Comparison of ENCODE assay signal across 13 cellular contexts in the genomic region with DNA sequence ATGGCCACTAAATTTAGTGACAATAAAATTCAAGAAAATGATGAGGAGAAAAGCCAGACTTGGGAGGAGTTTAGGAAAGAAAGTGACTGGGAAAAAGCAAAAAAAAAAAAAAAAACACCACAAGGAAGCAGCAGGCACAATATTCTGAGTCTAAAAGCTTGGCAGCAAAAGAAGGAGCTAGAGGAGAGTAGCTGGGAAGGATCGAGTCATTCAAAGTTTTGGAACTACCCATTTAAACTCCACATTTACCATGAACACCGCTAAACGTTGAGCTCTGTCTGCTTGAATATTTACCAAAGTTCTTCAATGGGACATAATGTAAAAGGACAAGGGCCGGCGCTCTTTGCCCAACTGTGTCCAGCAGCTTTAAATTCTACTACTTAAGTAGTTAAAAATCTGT.
DNase-seq lines count a peak whose midpoint lies in the region; ATAC-seq and TF ChIP-seq lines count a peak whose summit lies in the region.
"Had no signal": no experiment of that assay in that cellular context is flagged by ENCODE, and none has a peak within 500 bp of the region (broad histone marks: within the 10 kb centered on the region; RNA-seq: fewer than 3 reads in every experiment).

No MANE protein-coding gene starts in this region.

- H3K4me3 ChIP-seq in SJSA1 (no peak overlapping the region), esophagus squamous epithelium (no peak overlapping the region)
- H3K4me3 ChIP-seq: ovary had no signal

- no peaks in the 10 kb centered on the region for H3K9me3 Mint-ChIP-seq in T-helper 2 cell treated with Interferon-gamma antibody and Interleukin-4, amounts not matched to agents 5 μg/mL and 100 μg/mL, for 36 hours
- H3K9me3 Mint-ChIP-seq in stimulated activated effector memory CD8-positive, alpha-beta T cell treated with anti-CD3 and anti-CD28 coated beads, Interleukin-12 subunit alpha, Interleukin-12 subunit beta, amount 100 ng/mL, for 72 hours = no peaks in the 10 kb centered on the region
- H3K9me3 Mint-ChIP-seq: dendritic cell treated with granulocyte-macrophage colony-stimulating factor and Interleukin-4, amounts not matched to agents 40 ng/mL and 50 ng/mL, for 4 days had no signal

- ATAC-seq in stimulated activated effector memory CD8-positive, alpha-beta T cell treated with anti-CD3 and anti-CD28 coated beads, Interleukin-12 subunit alpha, Interleukin-12 subunit beta, amount 100 ng/mL, for 72 hours = no peak
- ATAC-seq in HG03565 (IDR thresholded peaks at IDR 0.05; ENCODE audit: unreplicated experiment) = no peak
- ATAC-seq: activated CD8-positive, alpha-beta memory T cell treated with anti-CD3 and anti-CD28 coated beads, Interleukin-2, amount 10 ng/mL, durations not matched to agents 7 days and 5 days had no signal

- H3K9me3 ChIP-seq in SJSA1 (replicated peaks) (no peaks in the 10 kb centered on the region), esophagus squamous epithelium (no peaks in the 10 kb centered on the region)
- H3K9me3 ChIP-seq: ovary had no signal

- no peaks in the 10 kb centered on the region for H3K27me3 Mint-ChIP-seq in T-helper 2 cell treated with Interferon-gamma antibody and Interleukin-4, amounts not matched to agents 5 μg/mL and 100 μg/mL, for 36 hours (ENCODE audit: low read depth)
- H3K27me3 Mint-ChIP-seq: activated CD8-positive, alpha-beta memory T cell treated with anti-CD3 and anti-CD28 coated beads, Interleukin-2, amount 10 ng/mL, durations not matched to agents 7 days and 5 days; dendritic cell treated with granulocyte-macrophage colony-stimulating factor and Interleukin-4, amounts not matched to agents 40 ng/mL and 50 ng/mL, for 4 days had no signal

- H3K27ac Mint-ChIP-seq in T-helper 2 cell treated with Interferon-gamma antibody and Interleukin-4, amounts not matched to agents 5 μg/mL and 100 μg/mL, for 36 hours = no peak overlapping the region
- peak overlapping the region; percentile 58 for H3K27ac Mint-ChIP-seq in stimulated activated effector memory CD8-positive, alpha-beta T cell treated with anti-CD3 and anti-CD28 coated beads, Interleukin-12 subunit alpha, Interleukin-12 subunit beta, amount 100 ng/mL, for 72 hours
- H3K27ac Mint-ChIP-seq: activated CD8-positive, alpha-beta memory T cell treated with anti-CD3 and anti-CD28 coated beads, Interleukin-2, amount 10 ng/mL, durations not matched to agents 7 days and 5 days had no signal

- 50 to 72% methylated on average over 5 of the region's 5 CpGs for WGBS in esophagus squamous epithelium, 2 donors

- H3K27ac ChIP-seq in SJSA1 (peak overlapping the region; percentile 86), esophagus squamous epithelium (peak overlapping the region; percentile 19 to 75 (median 62))
- H3K27ac ChIP-seq: ovary had no signal

- peak overlapping the region; percentile 1 for H3K4me3 Mint-ChIP-seq in T-helper 2 cell treated with Interferon-gamma antibody and Interleukin-4, amounts not matched to agents 5 μg/mL and 100 μg/mL, for 36 hours
- peak overlapping the region; percentile 13 for H3K4me3 Mint-ChIP-seq in stimulated activated effector memory CD8-positive, alpha-beta T cell treated with anti-CD3 and anti-CD28 coated beads, Interleukin-12 subunit alpha, Interleukin-12 subunit beta, amount 100 ng/mL, for 72 hours
- H3K4me3 Mint-ChIP-seq: activated CD8-positive, alpha-beta memory T cell treated with anti-CD3 and anti-CD28 coated beads, Interleukin-2, amount 10 ng/mL, durations not matched to agents 7 days and 5 days; dendritic cell treated with granulocyte-macrophage colony-stimulating factor and Interleukin-4, amounts not matched to agents 40 ng/mL and 50 ng/mL, for 4 days had no signal

- no peaks in the 10 kb centered on the region for H3K27me3 ChIP-seq in SJSA1 (replicated peaks)
- H3K27me3 ChIP-seq in esophagus squamous epithelium = no peaks in the 10 kb centered on the region
- H3K27me3 ChIP-seq: ovary had no signal

- no peaks in the 10 kb centered on the region for H3K36me3 ChIP-seq in SJSA1
- peaks cover 0 to 4% (median 0%) of the 10 kb centered on the region in 3 donors for H3K36me3 ChIP-seq in esophagus squamous epithelium
- H3K36me3 ChIP-seq: ovary had no signal

- no peak for DNase-seq in T-helper 2 cell treated with Interferon-gamma antibody and Interleukin-4, amounts not matched to agents 5 μg/mL and 100 μg/mL, for 36 hours (ENCODE audit: low spot score)
- DNase-seq in T-helper 2 cell (no peak), SJSA1 (ENCODE audit: low read depth in 1 of 2, low spot score in 2 of 2) (no peak), esophagus squamous epithelium (lab: John Stamatoyannopoulos, UW) (no peak), NCI-H128 (lab: John Stamatoyannopoulos, UW; ENCODE audit: unreplicated experiment) (no peak)
- DNase-seq in stimulated activated effector memory CD8-positive, alpha-beta T cell treated with anti-CD3 and anti-CD28 coated beads, Interleukin-12 subunit alpha, Interleukin-12 subunit beta, amount 100 ng/mL, for 72 hours (ENCODE audit: low spot score in 2 of 2) = no peak
- DNase-seq in stimulated activated CD4-positive, alpha-beta T cell treated with anti-CD3 and anti-CD28 coated beads, Interleukin-4, amount 100 ng/mL, for 1 hour = no peak
- DNase-seq: 8988T; activated CD8-positive, alpha-beta memory T cell treated with anti-CD3 and anti-CD28 coated beads, Interleukin-2, amount 10 ng/mL, durations not matched to agents 7 days and 5 days; ovary; SHP77 treated with DMSO at 0.1 percent for 48 hours had no signal

- intact Hi-C loops in esophagus squamous epithelium (cut with DNase I) = no loop called here

- no peak for TF ChIP-seq CTCF in esophagus squamous epithelium (IDR thresholded peaks at IDR 0.05)

- TF ChIP-seq POLR2A in esophagus squamous epithelium (IDR thresholded peaks at IDR 0.05) = no peak

- H3K36me3 Mint-ChIP-seq in T-helper 2 cell treated with Interferon-gamma antibody and Interleukin-4, amounts not matched to agents 5 μg/mL and 100 μg/mL, for 36 hours (ENCODE audit: low read depth) = peaks cover 40% of the 10 kb centered on the region
- peaks cover 18% of the 10 kb centered on the region for H3K36me3 Mint-ChIP-seq in stimulated activated effector memory CD8-positive, alpha-beta T cell treated with anti-CD3 and anti-CD28 coated beads, Interleukin-12 subunit alpha, Interleukin-12 subunit beta, amount 100 ng/mL, for 72 hours

- H3K4me1 ChIP-seq in SJSA1 (replicated peaks) (peaks cover 61% of the 10 kb centered on the region), esophagus squamous epithelium (peaks cover 20 to 58% (median 23%) of the 10 kb centered on the region in 3 donors)

- H3K4me1 Mint-ChIP-seq in T-helper 2 cell treated with Interferon-gamma antibody and Interleukin-4, amounts not matched to agents 5 μg/mL and 100 μg/mL, for 36 hours (ENCODE audit: low read depth) = peaks cover 73% of the 10 kb centered on the region
- peaks cover 66% of the 10 kb centered on the region for H3K4me1 Mint-ChIP-seq in stimulated activated effector memory CD8-positive, alpha-beta T cell treated with anti-CD3 and anti-CD28 coated beads, Interleukin-12 subunit alpha, Interleukin-12 subunit beta, amount 100 ng/mL, for 72 hours
